ENCODE assay signal across 1 cellular context in the genomic region with DNA sequence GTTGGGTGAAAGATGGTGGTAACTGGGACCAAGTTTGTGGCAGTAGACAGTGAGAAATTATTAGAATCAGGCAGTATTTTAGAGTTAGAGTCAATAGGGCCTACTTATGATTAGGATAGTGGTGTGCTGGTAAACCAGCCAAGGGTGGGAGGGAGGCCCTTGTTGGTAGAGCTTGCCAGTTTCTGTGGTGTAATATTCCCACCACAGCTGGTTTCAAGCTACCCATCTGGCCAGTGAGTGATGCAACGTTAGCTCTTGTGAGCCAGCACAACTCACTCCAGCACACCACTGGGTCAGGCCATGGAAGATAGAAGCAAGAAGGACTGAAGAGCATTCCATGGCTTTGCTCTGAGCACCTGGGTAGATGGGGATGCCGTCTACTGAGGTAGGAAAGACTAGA.
TF ChIP-seq lines count a peak whose summit lies in the region.

No MANE protein-coding gene starts in this region.

TF ChIP-seq in WTC11, 78 proteins besides CTCF, POLR2A, EP300 and RAD21 (continued from another document):
- TF ChIP-seq ARID4B (CRISPR knock-in tag; IDR thresholded peaks at IDR 0.05; ENCODE audit: borderline replicate concordance) (no peak), IRF2 (CRISPR knock-in tag; IDR thresholded peaks at IDR 0.05; ENCODE audit: borderline replicate concordance, low read depth) (no peak), MLX (CRISPR knock-in tag; IDR thresholded peaks at IDR 0.05) (no peak), JAZF1 (CRISPR knock-in tag; IDR thresholded peaks at IDR 0.05) (no peak)
- TF ChIP-seq, protein P1, sequence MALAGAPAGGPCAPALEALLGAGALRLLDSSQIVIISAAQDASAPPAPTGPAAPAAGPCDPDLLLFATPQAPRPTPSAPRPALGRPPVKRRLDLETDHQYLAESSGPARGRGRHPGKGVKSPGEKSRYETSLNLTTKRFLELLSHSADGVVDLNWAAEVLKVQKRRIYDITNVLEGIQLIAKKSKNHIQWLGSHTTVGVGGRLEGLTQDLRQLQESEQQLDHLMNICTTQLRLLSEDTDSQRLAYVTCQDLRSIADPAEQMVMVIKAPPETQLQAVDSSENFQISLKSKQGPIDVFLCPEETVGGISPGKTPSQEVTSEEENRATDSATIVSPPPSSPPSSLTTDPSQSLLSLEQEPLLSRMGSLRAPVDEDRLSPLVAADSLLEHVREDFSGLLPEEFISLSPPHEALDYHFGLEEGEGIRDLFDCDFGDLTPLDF (CRISPR knock-in tag; IDR thresholded peaks at IDR 0.05): no peak
